In genomic region chr1:2496087-2496622, GRCh38 we compare ENCODE assay signal across 16 cellular contexts. TPM values are rescaled to one million over a fixed set of nuclear protein-coding genes. Genes with fewer than 3 reads are reported as not detected.
DNase-seq lines count a peak whose midpoint lies in the region; ATAC-seq, FAIRE-seq and TF ChIP-seq lines count a peak whose summit lies in the region.
"Had no signal": no experiment of that assay in that cellular context is flagged by ENCODE, and none has a peak within 500 bp of the region (broad histone marks: within the 10 kb centered on the region; RNA-seq: fewer than 3 reads in every experiment).

No MANE protein-coding gene starts in this region.

- CTCF ChIA-PET in activated CD4-positive, alpha-beta T cell treated with anti-CD3 and anti-CD28 coated beads, Interleukin-2, amount 10 ng/mL, durations not matched to agents 7 days and 5 days (lab: Charles Lee) = interaction anchor here (1.1 to 1.6 kb wide), 2 partner anchors 8 to 52 kb away, joined by 3 to 4 read pairs; no protein-coding TSS in a partner anchor
- CTCF ChIA-PET in activated CD4-positive, alpha-beta T cell treated with anti-CD3 and anti-CD28 coated beads for 36 hours (lab: Charles Lee) = no interaction called here
- CTCF ChIA-PET in activated CD8-positive, alpha-beta T cell treated with anti-CD3 and anti-CD28 coated beads for 36 hours (lab: Charles Lee) = no interaction called here

- H3K9me3 Mint-ChIP-seq in activated CD4-positive, alpha-beta T cell treated with anti-CD3 and anti-CD28 coated beads, Interleukin-2, amount 10 ng/mL, durations not matched to agents 7 days and 5 days = no peaks in the 10 kb centered on the region
- no peaks in the 10 kb centered on the region for H3K9me3 Mint-ChIP-seq in activated CD4-positive, alpha-beta T cell treated with anti-CD3 and anti-CD28 coated beads for 36 hours (ENCODE audit: low read depth)
- no peaks in the 10 kb centered on the region for H3K9me3 Mint-ChIP-seq in activated CD8-positive, alpha-beta T cell treated with anti-CD3 and anti-CD28 coated beads for 36 hours
- H3K9me3 Mint-ChIP-seq in chondrocyte (ENCODE audit: low read depth) = no peaks in the 10 kb centered on the region

- no peaks in the 10 kb centered on the region for H3K27me3 Mint-ChIP-seq in activated CD4-positive, alpha-beta T cell treated with anti-CD3 and anti-CD28 coated beads, Interleukin-2, amount 10 ng/mL, durations not matched to agents 7 days and 5 days
- H3K27me3 Mint-ChIP-seq in activated CD4-positive, alpha-beta T cell treated with anti-CD3 and anti-CD28 coated beads for 36 hours = no peaks in the 10 kb centered on the region
- H3K27me3 Mint-ChIP-seq in activated CD8-positive, alpha-beta T cell treated with anti-CD3 and anti-CD28 coated beads for 36 hours = no peaks in the 10 kb centered on the region
- H3K27me3 Mint-ChIP-seq in chondrocyte (ENCODE audit: low read depth) = no peaks in the 10 kb centered on the region

- no peaks in the 10 kb centered on the region for H3K27me3 ChIP-seq in small intestine (ENCODE audit: control insufficient read depth in 2 of 2, insufficient read depth in 2 of 2, low read length in 2 of 2)
- H3K27me3 ChIP-seq: thyroid gland had no signal

- no peak for ATAC-seq in activated CD4-positive, alpha-beta T cell treated with anti-CD3 and anti-CD28 coated beads for 36 hours
- ATAC-seq in HG02943 (IDR thresholded peaks at IDR 0.05; ENCODE audit: low read depth, unreplicated experiment) (peak; percentile 57), GM19463 (IDR thresholded peaks at IDR 0.05; ENCODE audit: unreplicated experiment) (no peak)
- ATAC-seq in activated CD8-positive, alpha-beta T cell treated with anti-CD3 and anti-CD28 coated beads for 36 hours = peak; percentile 46

- no peak overlapping the region for H3K4me3 ChIP-seq in small intestine (ENCODE audit: low read depth in 1 of 2, low read length in 2 of 2)
- H3K4me3 ChIP-seq: coronary artery, sigmoid colon, thyroid gland had no signal

- H3K27ac ChIP-seq in small intestine (ENCODE audit: low read depth in 1 of 2, low read length in 1 of 2) = no peak overlapping the region
- H3K27ac ChIP-seq: coronary artery, sigmoid colon, thyroid gland had no signal

- H3K36me3 ChIP-seq in small intestine (ENCODE audit: control insufficient read depth in 2 of 2, insufficient read depth in 2 of 2, low read length in 2 of 2) = no peaks in the 10 kb centered on the region
- H3K36me3 ChIP-seq: sigmoid colon, thyroid gland had no signal

- peak; percentile 27 for DNase-seq in activated CD4-positive, alpha-beta T cell treated with anti-CD3 and anti-CD28 coated beads, Interleukin-2, amount 10 ng/mL, durations not matched to agents 7 days and 5 days
- DNase-seq in activated CD4-positive, alpha-beta T cell treated with anti-CD3 and anti-CD28 coated beads for 36 hours = no peak
- peak; percentile 56 for DNase-seq in activated CD8-positive, alpha-beta T cell treated with anti-CD3 and anti-CD28 coated beads for 36 hours
- DNase-seq in small intestine = peak; percentile 17
- no peak for DNase-seq in chondrocyte (ENCODE audit: low spot score)
- no peak for DNase-seq in GM10266 (ENCODE audit: extremely low spot score)
- DNase-seq: activated CD4-positive, alpha-beta T cell treated with anti-CD3 and anti-CD28 coated beads, Interleukin-2, amount 50 U/mL, for 4 hours; NCI-H1436; NK-92 treated with Interleukin-12 subunit alpha and Interleukin-12 subunit beta, amount 100 ng/mL, for 24 hours; sigmoid colon; thyroid gland had no signal

- intact Hi-C loops in activated CD4-positive, alpha-beta T cell treated with anti-CD3 and anti-CD28 coated beads for 36 hours (cut with DNase I, micrococcal nuclease) = no loop called here
- intact Hi-C loops in activated CD8-positive, alpha-beta T cell treated with anti-CD3 and anti-CD28 coated beads for 36 hours (cut with micrococcal nuclease) = no loop called here

- H3K4me1 ChIP-seq in small intestine (ENCODE audit: control insufficient read depth in 2 of 2, insufficient read depth in 1 of 2, low read depth in 1 of 2, low read length in 1 of 2) = no peaks in the 10 kb centered on the region
- H3K4me1 ChIP-seq: thyroid gland had no signal

- H3K4me1 Mint-ChIP-seq in activated CD4-positive, alpha-beta T cell treated with anti-CD3 and anti-CD28 coated beads, Interleukin-2, amount 10 ng/mL, durations not matched to agents 7 days and 5 days = peaks cover 29% of the 10 kb centered on the region
- H3K4me1 Mint-ChIP-seq in activated CD4-positive, alpha-beta T cell treated with anti-CD3 and anti-CD28 coated beads for 36 hours = peaks cover 25% of the 10 kb centered on the region
- H3K4me1 Mint-ChIP-seq in activated CD8-positive, alpha-beta T cell treated with anti-CD3 and anti-CD28 coated beads for 36 hours (ENCODE audit: low read depth) = peaks cover 45% of the 10 kb centered on the region
- peaks cover 4% of the 10 kb centered on the region for H3K4me1 Mint-ChIP-seq in chondrocyte (ENCODE audit: low read depth)

- peak overlapping the region; percentile 64 for H3K27ac Mint-ChIP-seq in activated CD4-positive, alpha-beta T cell treated with anti-CD3 and anti-CD28 coated beads, Interleukin-2, amount 10 ng/mL, durations not matched to agents 7 days and 5 days
- no peak overlapping the region for H3K27ac Mint-ChIP-seq in activated CD4-positive, alpha-beta T cell treated with anti-CD3 and anti-CD28 coated beads for 36 hours
- no peak overlapping the region for H3K27ac Mint-ChIP-seq in activated CD8-positive, alpha-beta T cell treated with anti-CD3 and anti-CD28 coated beads for 36 hours
- H3K27ac Mint-ChIP-seq in chondrocyte (ENCODE audit: unreplicated experiment) = no peak overlapping the region

- POLR2A ChIA-PET in activated CD4-positive, alpha-beta T cell treated with anti-CD3 and anti-CD28 coated beads, Interleukin-2, amount 10 ng/mL, durations not matched to agents 7 days and 5 days (lab: Charles Lee) = no interaction called here
- POLR2A ChIA-PET in activated CD4-positive, alpha-beta T cell treated with anti-CD3 and anti-CD28 coated beads for 36 hours (lab: Charles Lee) = no interaction called here
- POLR2A ChIA-PET in activated CD8-positive, alpha-beta T cell treated with anti-CD3 and anti-CD28 coated beads for 36 hours (lab: Charles Lee) = no interaction called here

- no peak for FAIRE-seq in small intestine (lab: Jason Lieb, UNC)
- FAIRE-seq: islet of Langerhans had no signal

- no peak for TF ChIP-seq CTCF in activated CD8-positive, alpha-beta T cell treated with anti-CD3 and anti-CD28 coated beads for 36 hours (IDR thresholded peaks at IDR 0.05)
- TF ChIP-seq CTCF in chondrocyte (IDR thresholded peaks at IDR 0.05) (no peak), GM10266 (IDR thresholded peaks at IDR 0.05; ENCODE audit: control insufficient read depth, insufficient read depth, low read depth, missing control alignments) (no peak)

- H3K36me3 Mint-ChIP-seq in activated CD4-positive, alpha-beta T cell treated with anti-CD3 and anti-CD28 coated beads, Interleukin-2, amount 10 ng/mL, durations not matched to agents 7 days and 5 days (ENCODE audit: low read depth) = no peaks in the 10 kb centered on the region
- no peaks in the 10 kb centered on the region for H3K36me3 Mint-ChIP-seq in activated CD4-positive, alpha-beta T cell treated with anti-CD3 and anti-CD28 coated beads for 36 hours (ENCODE audit: low read depth)
- H3K36me3 Mint-ChIP-seq in activated CD8-positive, alpha-beta T cell treated with anti-CD3 and anti-CD28 coated beads for 36 hours (ENCODE audit: low read depth) = no peaks in the 10 kb centered on the region
- no peaks in the 10 kb centered on the region for H3K36me3 Mint-ChIP-seq in chondrocyte (ENCODE audit: low read depth)

- 62 to 79% (median 63%) methylated on average over 28 of the region's 28 CpGs for WGBS in small intestine, 3 donors

- H3K9me3 ChIP-seq in small intestine (ENCODE audit: control insufficient read depth, low read depth) = no peaks in the 10 kb centered on the region
- H3K9me3 ChIP-seq: sigmoid colon, thyroid gland had no signal

- H3K4me3 Mint-ChIP-seq in activated CD4-positive, alpha-beta T cell treated with anti-CD3 and anti-CD28 coated beads, Interleukin-2, amount 10 ng/mL, durations not matched to agents 7 days and 5 days = no peak overlapping the region
- H3K4me3 Mint-ChIP-seq in activated CD4-positive, alpha-beta T cell treated with anti-CD3 and anti-CD28 coated beads for 36 hours = no peak overlapping the region
- no peak overlapping the region for H3K4me3 Mint-ChIP-seq in activated CD8-positive, alpha-beta T cell treated with anti-CD3 and anti-CD28 coated beads for 36 hours
- H3K4me3 Mint-ChIP-seq in chondrocyte (ENCODE audit: unreplicated experiment) = no peak overlapping the region

RNA-seq across cellular contexts. Expression of gene PLCH2, which starts 20.1 kb away (rescaled TPM):
- total RNA-seq in activated CD4-positive, alpha-beta T cell treated with anti-CD3 and anti-CD28 coated beads, Interleukin-2, amount 10 ng/mL, durations not matched to agents 7 days and 5 days = 10 to 100 TPM; 16.7 to 21.1 TPM
- 1 to 10 TPM; 5.1 to 6.3 TPM for total RNA-seq in activated CD4-positive, alpha-beta T cell treated with anti-CD3 and anti-CD28 coated beads for 36 hours
- total RNA-seq in activated CD8-positive, alpha-beta T cell treated with anti-CD3 and anti-CD28 coated beads for 36 hours = 1 to 10 TPM; 2.9 to 6.0 TPM
- polyA plus RNA-seq in small intestine = 1 to 10 TPM in 2 of 3 donors, under 1 TPM in 1; 0.22 to 1.1 (median 1.1) TPM
- 2.4 to 3.4 TPM (median 3.2 TPM) in 3 replicates for total RNA-seq in chondrocyte

RNA-seq across cellular contexts. Expression of gene PANK4, which starts 30.2 kb away (rescaled TPM):
- total RNA-seq in activated CD4-positive, alpha-beta T cell treated with anti-CD3 and anti-CD28 coated beads, Interleukin-2, amount 10 ng/mL, durations not matched to agents 7 days and 5 days = 10 to 100 TPM; 66.6 to 76.6 TPM
- total RNA-seq in activated CD4-positive, alpha-beta T cell treated with anti-CD3 and anti-CD28 coated beads for 36 hours = 10 to 100 TPM; 32.4 to 39.2 TPM
- total RNA-seq in activated CD8-positive, alpha-beta T cell treated with anti-CD3 and anti-CD28 coated beads for 36 hours = 10 to 100 TPM; 39.0 to 40.6 TPM
- 10 to 100 TPM; 14.8 to 21.7 (median 18.9) TPM for polyA plus RNA-seq in small intestine
- 19.6 to 32.6 TPM (median 20.5 TPM) in 3 replicates for total RNA-seq in chondrocyte

RNA-seq across cellular contexts. Expression of gene HES5, which starts 33.9 kb away (rescaled TPM):
- total RNA-seq in activated CD4-positive, alpha-beta T cell treated with anti-CD3 and anti-CD28 coated beads, Interleukin-2, amount 10 ng/mL, durations not matched to agents 7 days and 5 days = not detected
- under 1 TPM in 1 of 2 experiments, not detected in 1; 0.14 TPM for total RNA-seq in activated CD4-positive, alpha-beta T cell treated with anti-CD3 and anti-CD28 coated beads for 36 hours
- not detected for total RNA-seq in activated CD8-positive, alpha-beta T cell treated with anti-CD3 and anti-CD28 coated beads for 36 hours
- polyA plus RNA-seq in small intestine = under 1 TPM in 1 of 3 donors, not detected in 2; 0.30 TPM
- total RNA-seq in chondrocyte = not detected in 3 replicates
- total RNA-seq: H4, thyroid gland had no signal

Comparison
In these comparisons a context has a peak if more than half of its experiments do, and no peak if none do; other contexts are left out.
1. DNase-seq: peak in activated CD4-positive, alpha-beta T cell treated with anti-CD3 and anti-CD28 coated beads, Interleukin-2, amount 10 ng/mL, durations not matched to agents 7 days and 5 days (single experiment), activated CD8-positive, alpha-beta T cell treated with anti-CD3 and anti-CD28 coated beads for 36 hours (single experiment) and small intestine (single experiment); none in activated CD4-positive, alpha-beta T cell treated with anti-CD3 and anti-CD28 coated beads for 36 hours (single experiment), chondrocyte (single experiment) and GM10266 (single experiment).
2. ATAC-seq: peak in HG02943 (single experiment) and activated CD8-positive, alpha-beta T cell treated with anti-CD3 and anti-CD28 coated beads for 36 hours (single experiment); none in activated CD4-positive, alpha-beta T cell treated with anti-CD3 and anti-CD28 coated beads for 36 hours (single experiment) and GM19463 (single experiment).